Comparison of ENCODE assay signal across 11 cellular contexts in the genomic region with DNA sequence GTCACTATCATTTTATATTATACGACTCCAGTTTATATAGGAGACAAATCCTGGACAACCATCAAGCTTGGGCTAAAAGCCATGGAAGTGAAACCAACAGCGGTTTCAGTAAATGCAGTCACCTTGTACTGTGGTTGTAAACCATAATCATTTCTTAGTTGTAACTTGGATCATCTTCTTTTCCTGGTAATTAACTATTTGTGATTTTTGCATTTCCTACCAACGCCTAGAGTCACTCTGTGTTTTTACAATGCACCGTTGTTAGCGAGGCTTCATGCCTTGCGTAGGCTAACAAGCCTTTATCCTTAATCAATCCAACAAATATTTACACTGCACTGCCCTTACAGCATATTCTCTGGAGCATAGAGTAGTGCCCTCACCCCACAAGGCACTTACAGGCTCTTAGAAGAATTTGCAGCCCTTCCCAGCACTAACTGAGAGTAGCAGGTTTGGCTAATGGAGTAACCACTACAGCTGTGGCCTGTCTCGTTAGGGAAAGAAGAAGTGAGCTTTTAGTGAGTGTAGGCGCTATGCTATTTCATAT.
DNase-seq lines count a peak whose midpoint lies in the region; ATAC-seq and TF ChIP-seq lines count a peak whose summit lies in the region.
"Had no signal": no experiment of that assay in that cellular context is flagged by ENCODE, and none has a peak within 500 bp of the region (broad histone marks: within the 10 kb centered on the region; RNA-seq: fewer than 3 reads in every experiment).

No MANE protein-coding gene starts in this region.

- WGBS in IMR-90 (ENCODE audit: extremely low coverage in 2 of 2, insufficient read length in 1 of 2), 2 experiments, result 60% methylated on average over 1 of the region's 8 CpGs; no CpG with 5 or more reads in 1 of the 2 experiments
- WGBS in psoas muscle, 3 donors, result 66 to 70% (median 66%) methylated on average over 8 of the region's 8 CpGs

- peak; percentile 40; the same call in 1 of the 2 replicates for ATAC-seq in IMR-90 (ENCODE audit: low read depth)
- ATAC-seq in psoas muscle, result no peak
- ATAC-seq in activated CD8-positive, alpha-beta T cell treated with anti-CD3 and anti-CD28 coated beads, Interleukin-2, amount 10 ng/mL, durations not matched to agents 7 days and 5 days, result no peak
- ATAC-seq: activated T-cell treated with anti-CD3 and anti-CD28 coated beads, Interleukin-2, amount 50 U/mL, for 72 hours had no signal

- H3K23ac ChIP-seq in IMR-90 (ENCODE audit: low read depth, low read length), result no peak overlapping the region

- H3K4me3 Mint-ChIP-seq in activated CD8-positive, alpha-beta T cell treated with anti-CD3 and anti-CD28 coated beads, Interleukin-2, amount 10 ng/mL, durations not matched to agents 7 days and 5 days, result no peak overlapping the region
- H3K4me3 Mint-ChIP-seq: activated T-cell treated with anti-CD3 and anti-CD28 coated beads, Interleukin-2, amount 50 U/mL, for 72 hours had no signal

- H3K27me3 ChIP-seq in IMR-90 (ENCODE audit: control insufficient read depth, insufficient read depth, low read length) (no peaks in the 10 kb centered on the region), duodenal mucosa (ENCODE audit: control insufficient read depth in 1 of 2, insufficient read depth in 2 of 2, low read length in 2 of 2) (no peaks in the 10 kb centered on the region), psoas muscle (ENCODE audit: insufficient read depth in 3 of 3, low read length in 2 of 3) (no peaks in the 10 kb centered on the region)
- H3K27me3 ChIP-seq: spleen had no signal

- peaks cover 13% of the 10 kb centered on the region; the same call in 1 of the 2 replicates for H3K9me1 ChIP-seq in IMR-90 (ENCODE audit: insufficient read depth, low read length)

- H4K8ac ChIP-seq in IMR-90 (ENCODE audit: low read depth in 2 of 2, low read length in 2 of 2), result no peak overlapping the region

- CTCF ChIA-PET in IMR-90 (lab: Yijun Ruan, JAX), result interaction anchor here (0.6 to 1.2 kb wide), 3 partner anchors 11 to 272 kb away, joined by 3 read pairs; no protein-coding TSS in a partner anchor
- CTCF ChIA-PET in activated CD8-positive, alpha-beta T cell treated with anti-CD3 and anti-CD28 coated beads, Interleukin-2, amount 10 ng/mL, durations not matched to agents 7 days and 5 days (lab: Charles Lee), result interaction anchor here (0.6 to 4.9 kb wide), 10 partner anchors 10 to 93 kb away, joined by 3 to 19 read pairs (median 4); no protein-coding TSS in a partner anchor

- H2AK9ac ChIP-seq in IMR-90 (replicated peaks; ENCODE audit: low read depth, low read length, poor library complexity), result no peak overlapping the region

- H3K27me3 Mint-ChIP-seq in activated CD8-positive, alpha-beta T cell treated with anti-CD3 and anti-CD28 coated beads, Interleukin-2, amount 10 ng/mL, durations not matched to agents 7 days and 5 days (ENCODE audit: low read depth), result no peaks in the 10 kb centered on the region

- no peak overlapping the region for H3K14ac ChIP-seq in IMR-90 (replicated peaks; ENCODE audit: low read depth, low read length)

- H3K18ac ChIP-seq in IMR-90 (ENCODE audit: low read depth, low read length), result no peak overlapping the region

- in situ Hi-C loops in IMR-90 (cut with MboI; ENCODE audit: low sequenced_read_pairs), result loop anchor here (25.0 kb wide), 1 partner anchor 489 kb away; no protein-coding TSS in a partner anchor

- H3K4me3 ChIP-seq in IMR-90 (ENCODE audit: insufficient read depth, low read depth, low read length), result no peak overlapping the region
- H3K4me3 ChIP-seq in duodenal mucosa (ENCODE audit: low read depth in 1 of 2, low read length in 2 of 2), result peak overlapping the region; percentile 4 to 14
- H3K4me3 ChIP-seq in psoas muscle, result no peak overlapping the region
- H3K4me3 ChIP-seq: spleen had no signal

- H3K9me3 Mint-ChIP-seq in activated CD8-positive, alpha-beta T cell treated with anti-CD3 and anti-CD28 coated beads, Interleukin-2, amount 10 ng/mL, durations not matched to agents 7 days and 5 days (ENCODE audit: insufficient read depth), result no peaks in the 10 kb centered on the region
- H3K9me3 Mint-ChIP-seq: activated T-cell treated with anti-CD3 and anti-CD28 coated beads, Interleukin-2, amount 50 U/mL, for 72 hours had no signal

- H3K36me3 Mint-ChIP-seq in activated CD8-positive, alpha-beta T cell treated with anti-CD3 and anti-CD28 coated beads, Interleukin-2, amount 10 ng/mL, durations not matched to agents 7 days and 5 days (ENCODE audit: low read depth), result peaks cover 12% of the 10 kb centered on the region

- POLR2A ChIA-PET in IMR-90 (lab: Charles Lee; ENCODE audit: unreplicated experiment), result no interaction called here
- POLR2A ChIA-PET in activated CD8-positive, alpha-beta T cell treated with anti-CD3 and anti-CD28 coated beads, Interleukin-2, amount 10 ng/mL, durations not matched to agents 7 days and 5 days (lab: Charles Lee), result no interaction called here

- no TSS peak for BruUV-seq in IMR-90 (replicated peaks; lab: Mats Ljungman, UMichigan)

- intact Hi-C loops in IMR-90 (cut with micrococcal nuclease) (no loop called here), psoas muscle (cut with DNase I) (loop anchor here in 1 of 2 donors (5.0 kb wide), 1 partner anchor 44 kb away; no protein-coding TSS in a partner anchor)

- H2BK20ac ChIP-seq in IMR-90 (ENCODE audit: low read depth, low read length), result no peak overlapping the region

- H4K5ac ChIP-seq in IMR-90 (ENCODE audit: low read depth, low read length), result no peak overlapping the region

- no peak overlapping the region for H2AK5ac ChIP-seq in IMR-90 (ENCODE audit: low read depth, low read length)

- no peak overlapping the region for H2BK5ac ChIP-seq in IMR-90 (ENCODE audit: low read depth, low read length, poor library complexity, severe bottlenecking)

- H3K79me1 ChIP-seq in IMR-90 (ENCODE audit: low read depth in 1 of 2, low read length in 2 of 2), result peaks cover 23 to 37% of the 10 kb centered on the region in 2 experiments

- TF ChIP-seq POLR2A in IMR-90 (IDR thresholded peaks at IDR 0.05; ENCODE audit: low read depth, low read length), result no peak

- H4K91ac ChIP-seq in IMR-90 (ENCODE audit: insufficient read depth, low read depth, low read length), result no peak overlapping the region

- H3K9ac ChIP-seq in IMR-90 (ENCODE audit: low read depth, low read length), result no peak overlapping the region
- peak overlapping the region in 1 of 2 donors; percentile 19 for H3K9ac ChIP-seq in duodenal mucosa (ENCODE audit: low read depth in 1 of 2, low read length in 2 of 2)

- H3K36me3 ChIP-seq in IMR-90 (ENCODE audit: control insufficient read depth, insufficient read depth, low read length), result peaks cover 16% of the 10 kb centered on the region
- peaks cover 21 to 39% of the 10 kb centered on the region in 2 donors for H3K36me3 ChIP-seq in duodenal mucosa (ENCODE audit: control insufficient read depth in 1 of 2, insufficient read depth in 2 of 2, low read length in 2 of 2)
- peaks cover 3 to 43% of the 10 kb centered on the region in 2 donors for H3K36me3 ChIP-seq in psoas muscle (ENCODE audit: insufficient read depth in 1 of 2, low read depth in 1 of 2)

- no peak overlapping the region for H2AFZ ChIP-seq in IMR-90 (replicated peaks; ENCODE audit: low read length, poor library complexity)

- no peak overlapping the region for H3K4ac ChIP-seq in IMR-90 (ENCODE audit: low read depth, low read length)

- no peak overlapping the region for H3K56ac ChIP-seq in IMR-90 (ENCODE audit: extremely low read depth, insufficient read depth, low read length)

- no peak overlapping the region for H2BK15ac ChIP-seq in IMR-90 (ENCODE audit: low read depth, low read length)

- H3K4me2 ChIP-seq in IMR-90 (ENCODE audit: low read depth, low read length), result no peak overlapping the region

- DNase-seq in IMR-90 (no peak), NCI-H187 treated with DMSO at 0.1 percent for 48 hours (lab: John Stamatoyannopoulos, UW) (peak; percentile 87), psoas muscle (no peak)
- no peak for DNase-seq in activated T-cell treated with anti-CD3 and anti-CD28 coated beads, Interleukin-2, amount 50 U/mL, for 1 hour
- DNase-seq in activated CD8-positive, alpha-beta T cell treated with anti-CD3 and anti-CD28 coated beads, Interleukin-2, amount 10 ng/mL, durations not matched to agents 7 days and 5 days, result no peak
- DNase-seq in activated CD4-positive, alpha-beta T cell treated with anti-CD3 and anti-CD28 coated beads for 4 hours, result no peak
- DNase-seq: activated T-cell treated with anti-CD3 and anti-CD28 coated beads, Interleukin-2, amount 50 U/mL, for 72 hours; DND-41; kidney; spleen had no signal

- no peak overlapping the region for H2BK120ac ChIP-seq in IMR-90 (ENCODE audit: low read depth, low read length)

- H4K20me1 ChIP-seq in IMR-90 (ENCODE audit: insufficient read depth, low read length), result no peaks in the 10 kb centered on the region; the same call in none of the 2 replicates

- H3K27ac ChIP-seq in IMR-90 (ENCODE audit: insufficient read depth, low read length) (no peak overlapping the region), duodenal mucosa (ENCODE audit: low read depth, low read length) (no peak overlapping the region), psoas muscle (peak overlapping the region; percentile 78)

- TF ChIP-seq CTCF in IMR-90 (conservative IDR thresholded peaks at IDR 0.05; ENCODE audit: low read depth, low read length) (no peak), psoas muscle (IDR thresholded peaks at IDR 0.05) (no peak)

- H3K4me1 ChIP-seq in IMR-90 (ENCODE audit: control insufficient read depth, insufficient read depth, low read length) (peaks cover 3% of the 10 kb centered on the region; the same call in 1 of the 2 replicates), duodenal mucosa (ENCODE audit: control insufficient read depth in 1 of 2, insufficient read depth in 2 of 2, low read length in 2 of 2) (peaks cover 12 to 21% of the 10 kb centered on the region in 2 donors), psoas muscle (peaks cover 50% of the 10 kb centered on the region)

- H3K27ac Mint-ChIP-seq in activated CD8-positive, alpha-beta T cell treated with anti-CD3 and anti-CD28 coated beads, Interleukin-2, amount 10 ng/mL, durations not matched to agents 7 days and 5 days, result no peak overlapping the region
- H3K27ac Mint-ChIP-seq: activated T-cell treated with anti-CD3 and anti-CD28 coated beads, Interleukin-2, amount 50 U/mL, for 72 hours had no signal

- H3K4me1 Mint-ChIP-seq in activated CD8-positive, alpha-beta T cell treated with anti-CD3 and anti-CD28 coated beads, Interleukin-2, amount 10 ng/mL, durations not matched to agents 7 days and 5 days (ENCODE audit: low read depth), result peaks cover 9% of the 10 kb centered on the region

- no peaks in the 10 kb centered on the region for H3K9me3 ChIP-seq in IMR-90 (ENCODE audit: control insufficient read depth, insufficient read depth, low read length)
- H3K9me3 ChIP-seq in duodenal mucosa (ENCODE audit: control insufficient read depth in 1 of 2, low read length in 2 of 2), result no peaks in the 10 kb centered on the region
- H3K9me3 ChIP-seq in psoas muscle, result no peaks in the 10 kb centered on the region
- H3K9me3 ChIP-seq: spleen had no signal

- dilution Hi-C loops in IMR-90 (cut with HindIII; ENCODE audit: low sequenced_read_pairs, unreplicated experiment), result no loop called here

- TF ChIP-seq RAD21 in IMR-90 (IDR thresholded peaks at IDR 0.05; ENCODE audit: low read length), result no peak

TF ChIP-seq in IMR-90, 13 proteins besides CTCF, POLR2A, EP300 and RAD21 (continues in another document):
- TF ChIP-seq SMC3 (IDR thresholded peaks at IDR 0.05; ENCODE audit: low read depth, low read length) (no peak), RFX5 (IDR thresholded peaks at IDR 0.05; ENCODE audit: low read depth, low read length) (no peak), NFE2L2 (IDR thresholded peaks at IDR 0.05; ENCODE audit: low read depth, low read length) (no peak)

Comparison
In these comparisons a context has a peak if more than half of its experiments do, and no peak if none do; other contexts are left out.
1. H3K4me3 ChIP-seq: peak in duodenal mucosa (2 of 2); none in IMR-90 (single experiment) and psoas muscle (single experiment).